Comparison of ENCODE assay signal across 11 cellular contexts in the genomic region with DNA sequence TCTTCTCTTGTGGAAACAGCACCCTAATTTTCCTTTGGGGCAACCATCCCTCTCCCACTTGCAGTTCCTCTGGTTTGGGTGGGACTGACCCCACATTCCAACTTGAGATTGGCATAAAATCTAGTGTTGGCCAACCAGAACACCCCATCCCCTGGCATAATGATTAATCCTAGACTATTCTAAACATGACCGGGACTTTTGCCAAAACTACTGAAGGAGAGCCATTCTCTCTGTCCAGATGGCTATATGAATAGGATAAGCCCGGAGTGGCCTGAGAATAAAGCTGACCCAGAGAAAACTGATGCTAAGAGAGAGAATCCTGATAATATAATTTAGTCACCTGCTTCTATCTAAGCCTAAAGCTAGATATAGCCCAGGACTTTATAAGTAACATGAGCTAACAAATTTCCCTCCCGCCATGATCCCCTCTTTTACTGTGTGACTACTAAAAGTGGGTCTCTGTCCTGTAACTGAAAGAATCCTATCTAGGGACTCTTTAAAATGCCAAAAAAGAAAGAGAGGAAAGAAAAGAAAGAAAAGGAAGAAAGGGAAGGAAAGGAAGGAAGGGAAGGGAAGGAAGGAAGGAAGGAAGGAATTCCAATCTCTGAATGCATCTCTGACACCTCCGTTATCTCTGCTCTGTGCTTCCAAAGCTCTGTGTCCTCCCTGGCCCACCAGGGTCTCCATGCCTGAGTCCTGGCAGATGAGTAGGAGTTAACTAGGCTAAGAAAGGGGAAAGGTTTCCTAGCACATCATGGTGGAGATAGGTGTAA. TPM values are rescaled to one million over a fixed set of nuclear protein-coding genes. Genes with fewer than 3 reads are reported as not detected.
DNase-seq lines count a peak whose midpoint lies in the region; ATAC-seq, FAIRE-seq and TF ChIP-seq lines count a peak whose summit lies in the region.
"Had no signal": no experiment of that assay in that cellular context is flagged by ENCODE, and none has a peak within 500 bp of the region (broad histone marks: within the 10 kb centered on the region; RNA-seq: fewer than 3 reads in every experiment).

No MANE protein-coding gene starts in this region.

- H3K79me2 ChIP-seq in KMS-11 (ENCODE audit: insufficient read depth, low read depth) (no peaks in the 10 kb centered on the region), astrocyte (ENCODE audit: insufficient read depth, low read length) (no peaks in the 10 kb centered on the region)

- no peaks in the 10 kb centered on the region for H4K20me1 ChIP-seq in BLaER1 treated with 17β-estradiol and CSF1 and Interleukin-3, amounts not matched to agents 10 nM and 100 nM
- no peaks in the 10 kb centered on the region for H4K20me1 ChIP-seq in KMS-11 (ENCODE audit: insufficient read depth)
- no peaks in the 10 kb centered on the region for H4K20me1 ChIP-seq in astrocyte (ENCODE audit: insufficient read depth, low read length)

- POLR2A ChIA-PET in CD4-positive, alpha-beta T cell (lab: Charles Lee), result no interaction called here

- peak overlapping the region; percentile 18; the same call in 1 of the 2 replicates for H2AFZ ChIP-seq in KMS-11 (ENCODE audit: low read depth)
- no peak overlapping the region for H2AFZ ChIP-seq in astrocyte (ENCODE audit: low read depth, low read length)

- H3K27me3 Mint-ChIP-seq in astrocyte (ENCODE audit: low read depth, unreplicated experiment), result no peaks in the 10 kb centered on the region
- peaks cover 45% of the 10 kb centered on the region for H3K27me3 Mint-ChIP-seq in CD4-positive, alpha-beta T cell

- H3K4me1 Mint-ChIP-seq in astrocyte (ENCODE audit: low read depth, unreplicated experiment), result peaks cover 7% of the 10 kb centered on the region
- H3K4me1 Mint-ChIP-seq in CD4-positive, alpha-beta T cell (ENCODE audit: low read depth), result no peaks in the 10 kb centered on the region

- no peak for FAIRE-seq in astrocyte (lab: Jason Lieb, UNC)
- FAIRE-seq in kidney (lab: Jason Lieb, UNC), result no peak
- FAIRE-seq: islet of Langerhans, TTC549 had no signal

- TF ChIP-seq CTCF in KMS-11 (conservative IDR thresholded peaks at IDR 0.05; ENCODE audit: low read depth, low read length) (no peak), astrocyte (IDR thresholded peaks at IDR 0.05; ENCODE audit: insufficient read depth, low read depth, low read length) (no peak), kidney epithelial cell (IDR thresholded peaks at IDR 0.05; ENCODE audit: insufficient read depth, low read length, poor library complexity, severe bottlenecking) (no peak), kidney (IDR thresholded peaks at IDR 0.05; ENCODE audit: borderline replicate concordance, extremely low read depth, insufficient read depth) (no peak)
- TF ChIP-seq CTCF in CD4-positive, alpha-beta T cell (IDR thresholded peaks at IDR 0.05), result no peak

- H3K9me3 Mint-ChIP-seq in astrocyte (ENCODE audit: unreplicated experiment), result peaks cover 6% of the 10 kb centered on the region
- no peaks in the 10 kb centered on the region for H3K9me3 Mint-ChIP-seq in CD4-positive, alpha-beta T cell

- peak overlapping the region in 3 of 11 experiments; percentile 10 to 37 (median 23); a peak in 3 of 22 replicates for H3K27ac ChIP-seq in BLaER1 treated with 17β-estradiol and CSF1 and Interleukin-3, amounts not matched to agents 10 nM and 100 nM
- H3K27ac ChIP-seq in KMS-11, result no peak overlapping the region
- no peak overlapping the region for H3K27ac ChIP-seq in astrocyte (ENCODE audit: low read depth, low read length)
- no peak overlapping the region for H3K27ac ChIP-seq in CD4-positive, alpha-beta T cell (ENCODE audit: low read depth, low read length)
- H3K27ac ChIP-seq in kidney (ENCODE audit: low read depth in 2 of 2, low read length in 2 of 2), result no peak overlapping the region

- H3K36me3 Mint-ChIP-seq in astrocyte (ENCODE audit: low read depth, unreplicated experiment), result peaks cover 2% of the 10 kb centered on the region
- H3K36me3 Mint-ChIP-seq in CD4-positive, alpha-beta T cell (ENCODE audit: low read depth), result no peaks in the 10 kb centered on the region

- H3K4me1 ChIP-seq in BLaER1 treated with 17β-estradiol and CSF1 and Interleukin-3, amounts not matched to agents 10 nM and 100 nM, result peaks cover 14 to 23% (median 21%) of the 10 kb centered on the region in 10 experiments
- H3K4me1 ChIP-seq in KMS-11 (ENCODE audit: low read depth, poor library complexity, severe bottlenecking), result peaks cover 5% of the 10 kb centered on the region
- H3K4me1 ChIP-seq in astrocyte (ENCODE audit: insufficient read depth, low read length), result peaks cover 4% of the 10 kb centered on the region
- H3K4me1 ChIP-seq in kidney (ENCODE audit: control insufficient read depth in 1 of 2, insufficient read depth in 1 of 2, low read depth in 1 of 2, low read length in 2 of 2), result no peaks in the 10 kb centered on the region

- no peak for ATAC-seq in CD4-positive, alpha-beta T cell (ENCODE audit: poor library complexity)
- ATAC-seq in GM21381 (IDR thresholded peaks at IDR 0.05; ENCODE audit: unreplicated experiment), result no peak

- DNase-seq in astrocyte (ENCODE audit: low read depth) (peak; percentile 46), kidney epithelial cell (ENCODE audit: low read depth) (peak; percentile 31), kidney (no peak), SHP77 (lab: John Stamatoyannopoulos, UW) (no peak)
- DNase-seq in CD4-positive, alpha-beta T cell, result no peak
- DNase-seq: effector memory CD4-positive, alpha-beta T cell had no signal

- no peaks in the 10 kb centered on the region for H3K27me3 ChIP-seq in BLaER1 treated with 17β-estradiol and CSF1 and Interleukin-3, amounts not matched to agents 10 nM and 100 nM
- H3K27me3 ChIP-seq in KMS-11 (ENCODE audit: insufficient read depth, low read depth) (no peaks in the 10 kb centered on the region), astrocyte (ENCODE audit: insufficient read depth, low read length) (no peaks in the 10 kb centered on the region), kidney epithelial cell (ENCODE audit: control insufficient read depth, insufficient read depth, low read length) (no peaks in the 10 kb centered on the region)
- no peaks in the 10 kb centered on the region for H3K27me3 ChIP-seq in CD4-positive, alpha-beta T cell (ENCODE audit: control insufficient read depth, insufficient read depth, low read length)

- H3K36me3 ChIP-seq in BLaER1 treated with 17β-estradiol and CSF1 and Interleukin-3, amounts not matched to agents 10 nM and 100 nM, result no peaks in the 10 kb centered on the region
- H3K36me3 ChIP-seq in KMS-11 (ENCODE audit: insufficient read depth) (no peaks in the 10 kb centered on the region), astrocyte (ENCODE audit: insufficient read depth, low read length) (no peaks in the 10 kb centered on the region), kidney epithelial cell (ENCODE audit: control insufficient read depth, insufficient read depth, low read length) (no peaks in the 10 kb centered on the region), kidney (ENCODE audit: control insufficient read depth in 1 of 2, insufficient read depth in 2 of 2, low read length in 2 of 2) (no peaks in the 10 kb centered on the region)

- CTCF ChIA-PET in CD4-positive, alpha-beta T cell (lab: Charles Lee), result interaction anchor here (1.4 kb wide), 1 partner anchor 10 kb away, joined by 3 read pairs; no protein-coding TSS in a partner anchor

- H3K27ac Mint-ChIP-seq in astrocyte (ENCODE audit: unreplicated experiment), result peak overlapping the region; percentile 81
- no peak overlapping the region for H3K27ac Mint-ChIP-seq in CD4-positive, alpha-beta T cell

- intact Hi-C loops in CD4-positive, alpha-beta T cell (cut with DNase I, micrococcal nuclease), result no loop called here
- intact Hi-C loops in kidney (cut with DNase I), result loop anchor here (10.0 kb wide), 1 partner anchor 98 kb away; no protein-coding TSS in a partner anchor

- no peak overlapping the region for H3K9ac ChIP-seq in BLaER1 treated with 17β-estradiol and CSF1 and Interleukin-3, amounts not matched to agents 10 nM and 100 nM
- H3K9ac ChIP-seq in KMS-11, result no peak overlapping the region
- no peak overlapping the region for H3K9ac ChIP-seq in astrocyte (ENCODE audit: low read length)
- H3K9ac ChIP-seq in kidney (ENCODE audit: low read length in 2 of 2), result no peak overlapping the region

- no peak overlapping the region for H3K4me3 Mint-ChIP-seq in astrocyte (ENCODE audit: unreplicated experiment)
- H3K4me3 Mint-ChIP-seq in CD4-positive, alpha-beta T cell, result no peak overlapping the region

- H3K4me2 ChIP-seq in BLaER1 treated with 17β-estradiol and CSF1 and Interleukin-3, amounts not matched to agents 10 nM and 100 nM, result peak overlapping the region in 10 of 11 experiments; percentile 16 to 66 (median 45); a peak in 15 of 22 replicates
- H3K4me2 ChIP-seq in KMS-11 (peak overlapping the region; percentile 18; the same call in 1 of the 2 replicates), astrocyte (ENCODE audit: low read length) (no peak overlapping the region)

- peaks cover 4 to 18% (median 15%) of the 10 kb centered on the region in 11 experiments; a peak in 17 of 22 replicates for H3K9me3 ChIP-seq in BLaER1 treated with 17β-estradiol and CSF1 and Interleukin-3, amounts not matched to agents 10 nM and 100 nM (replicated peaks in 1 of 11)
- H3K9me3 ChIP-seq in astrocyte (ENCODE audit: insufficient read depth, low read depth, low read length), result no peaks in the 10 kb centered on the region
- no peaks in the 10 kb centered on the region for H3K9me3 ChIP-seq in CD4-positive, alpha-beta T cell (ENCODE audit: control insufficient read depth, low read length)
- H3K9me3 ChIP-seq in kidney (ENCODE audit: control insufficient read depth in 1 of 2, low read length in 2 of 2), result no peaks in the 10 kb centered on the region

- no peak overlapping the region for H3K4me3 ChIP-seq in BLaER1 treated with 17β-estradiol and CSF1 and Interleukin-3, amounts not matched to agents 10 nM and 100 nM
- H3K4me3 ChIP-seq in KMS-11 (IDR thresholded peaks at IDR 0.05; ENCODE audit: insufficient read depth, low read depth, low read length), result no peak overlapping the region
- H3K4me3 ChIP-seq in astrocyte (ENCODE audit: insufficient read depth, low read depth, low read length), result no peak overlapping the region
- no peak overlapping the region for H3K4me3 ChIP-seq in kidney epithelial cell (ENCODE audit: low read depth, low read length)
- no peak overlapping the region for H3K4me3 ChIP-seq in kidney (ENCODE audit: low read length in 2 of 2)

RNA-seq across cellular contexts. Expression of a gene that starts 28.0 kb away (rescaled TPM):
- total RNA-seq in astrocyte (150 and 170 TPM in 2 replicates), kidney epithelial cell (59.8 and 62.2 TPM in 2 replicates), kidney (110 TPM)
- 10 to 100 TPM; 59.0 to 62.4 TPM for total RNA-seq in CD4-positive, alpha-beta T cell
- polyA plus RNA-seq in kidney (ENCODE audit: insufficient read depth, low read depth, low replicate concordance), result 99.5 TPM

Comparison
In these comparisons a context has a peak if more than half of its experiments do, and no peak if none do; other contexts are left out.
1. DNase-seq: peak in astrocyte (single experiment) and kidney epithelial cell (single experiment); none in CD4-positive, alpha-beta T cell (0 of 10), kidney (single experiment) and SHP77 (0 of 2).